Comparison of ENCODE assay signal across 1 cellular context in genomic region chr14:103058209-103059055, GRCh38.
TF ChIP-seq lines count a peak whose summit lies in the region.

No MANE protein-coding gene starts in this region.

TF ChIP-seq in endothelial cell of umbilical vein, 7 proteins besides CTCF, POLR2A, EP300 and RAD21 (continued from another document):
- TF ChIP-seq FOS (IDR thresholded peaks at IDR 0.05; ENCODE audit: borderline replicate concordance, insufficient read depth, low read length) = no peak
